ENCODE assay signal across 8 cellular contexts in the genomic region with DNA sequence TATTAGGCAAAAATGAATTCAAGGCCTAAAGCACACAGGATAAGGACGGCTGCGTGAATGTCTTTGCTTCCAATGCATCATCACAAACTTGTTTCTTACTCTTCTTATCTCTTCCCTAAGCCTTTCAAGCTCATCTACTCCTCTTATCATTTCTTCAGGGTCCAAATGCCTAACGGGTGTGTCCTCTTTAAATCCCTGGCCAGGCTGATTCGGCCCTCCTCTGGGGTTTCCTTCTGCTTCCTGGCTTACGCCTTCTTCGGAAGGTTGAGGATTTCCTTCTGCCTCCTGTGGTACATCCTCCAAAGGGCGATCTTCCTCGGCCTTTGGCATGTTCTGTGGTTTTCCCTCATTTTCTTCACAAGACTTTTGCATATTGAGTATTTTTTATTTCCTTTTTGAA. TPM values are rescaled to one million over a fixed set of nuclear protein-coding genes. Genes with fewer than 3 reads are reported as not detected.
A peak's percentile ranks its signal among the peaks of the same experiment; 100 is the strongest.
DNase-seq lines count a peak whose midpoint lies in the region; ATAC-seq and TF ChIP-seq lines count a peak whose summit lies in the region.

No MANE protein-coding gene starts in this region.

- WGBS in tibial nerve, 2 donors: 11 to 48% methylated on average over 8 of the region's 8 CpGs

- no peaks in the 10 kb centered on the region for H3K9me3 ChIP-seq in left lung
- H3K9me3 ChIP-seq in tibial nerve: no peaks in the 10 kb centered on the region

- no peak for TF ChIP-seq POLR2A in tibial nerve (IDR thresholded peaks at IDR 0.05)

- TF ChIP-seq EP300 in tibial nerve (IDR thresholded peaks at IDR 0.05): no peak

- TF ChIP-seq CTCF in brain (conservative IDR thresholded peaks at IDR 0.05) (no peak), left lung (IDR thresholded peaks at IDR 0.05) (no peak), tibial nerve (IDR thresholded peaks at IDR 0.05) (no peak)

- H3K4me1 Mint-ChIP-seq in T-helper 2 cell treated with Interferon-gamma antibody and Interleukin-4, amounts not matched to agents 5 μg/mL and 100 μg/mL, for 36 hours (ENCODE audit: low read depth): peaks cover 17% of the 10 kb centered on the region
- peaks cover 25% of the 10 kb centered on the region for H3K4me1 Mint-ChIP-seq in brain

- H3K4me3 Mint-ChIP-seq in T-helper 2 cell treated with Interferon-gamma antibody and Interleukin-4, amounts not matched to agents 5 μg/mL and 100 μg/mL, for 36 hours: peak overlapping the region; percentile 98
- H3K4me3 Mint-ChIP-seq in brain: peak overlapping the region; percentile 92 to 98 (median 96)

- H3K4me3 ChIP-seq in left lung: peak overlapping the region; percentile 35 to 55
- peak overlapping the region; percentile 24 to 64 (median 48) for H3K4me3 ChIP-seq in tibial nerve

- peaks cover 23% of the 10 kb centered on the region for H3K36me3 Mint-ChIP-seq in T-helper 2 cell treated with Interferon-gamma antibody and Interleukin-4, amounts not matched to agents 5 μg/mL and 100 μg/mL, for 36 hours (ENCODE audit: low read depth)
- no peaks in the 10 kb centered on the region for H3K36me3 Mint-ChIP-seq in brain

- H3K27me3 Mint-ChIP-seq in T-helper 2 cell treated with Interferon-gamma antibody and Interleukin-4, amounts not matched to agents 5 μg/mL and 100 μg/mL, for 36 hours (ENCODE audit: low read depth): peaks cover 6% of the 10 kb centered on the region
- H3K27me3 Mint-ChIP-seq in brain: peaks cover 9% of the 10 kb centered on the region

- no peaks in the 10 kb centered on the region for H3K36me3 ChIP-seq in left lung
- no peaks in the 10 kb centered on the region for H3K36me3 ChIP-seq in tibial nerve

- DNase-seq in T-helper 2 cell treated with Interferon-gamma antibody and Interleukin-4, amounts not matched to agents 5 μg/mL and 100 μg/mL, for 36 hours (ENCODE audit: low spot score): no peak
- DNase-seq in T-helper 2 cell: no peak
- DNase-seq in left lung: no peak
- no peak for DNase-seq in tibial nerve (ENCODE audit: low spot score in 2 of 2)
- DNase-seq in NCI-H1436 (lab: John Stamatoyannopoulos, UW): no peak
- DNase-seq in activated CD4-positive, alpha-beta T cell treated with anti-CD3 and anti-CD28 coated beads, Interleukin-2, amount 50 U/mL, for 4 hours: no peak

- H3K27ac ChIP-seq in left lung (peak overlapping the region; percentile 66 to 84), tibial nerve (peak overlapping the region; percentile 75 to 91 (median 82))

- H3K27me3 ChIP-seq in left lung (peaks cover 0 to 4% of the 10 kb centered on the region in 2 donors), tibial nerve (peaks cover 0 to 12% of the 10 kb centered on the region in 2 donors)

- intact Hi-C loops in left lung (cut with DNase I): no loop called here

- ATAC-seq in left lung (no peak), GM21390 (IDR thresholded peaks at IDR 0.05; ENCODE audit: unreplicated experiment) (no peak)

- H3K27ac Mint-ChIP-seq in T-helper 2 cell treated with Interferon-gamma antibody and Interleukin-4, amounts not matched to agents 5 μg/mL and 100 μg/mL, for 36 hours: peak overlapping the region; percentile 96
- H3K27ac Mint-ChIP-seq in brain: peak overlapping the region; percentile 95 to 99 (median 97)

- H3K4me1 ChIP-seq in left lung (peaks cover 0 to 6% of the 10 kb centered on the region in 2 donors), tibial nerve (peaks cover 0 to 8% (median 0%) of the 10 kb centered on the region in 4 donors)

- H3K9me3 Mint-ChIP-seq in T-helper 2 cell treated with Interferon-gamma antibody and Interleukin-4, amounts not matched to agents 5 μg/mL and 100 μg/mL, for 36 hours: no peaks in the 10 kb centered on the region
- H3K9me3 Mint-ChIP-seq in brain: peaks cover 0 to 8% (median 0%) of the 10 kb centered on the region in 5 experiments

RNA-seq across cellular contexts. Expression of gene TCEAL8, which starts 1.3 kb away (rescaled TPM):
- polyA plus RNA-seq in brain (ENCODE audit: insufficient read depth, low read depth, low replicate concordance): 47.4 TPM
- total RNA-seq in left lung (10 to 100 TPM; 51.7 to 51.8 TPM), tibial nerve (10 to 100 TPM; 39.9 to 69.1 (median 59.1) TPM)

RNA-seq across cellular contexts. Expression of gene TCEAL5, which starts 22.9 kb away (rescaled TPM):
- polyA plus RNA-seq in brain (ENCODE audit: insufficient read depth, low read depth, low replicate concordance): 38.4 TPM
- total RNA-seq in left lung: not detected
- total RNA-seq in tibial nerve: not detected

RNA-seq across cellular contexts. Expression of gene BEX4, which starts 38.7 kb away (rescaled TPM):
- polyA plus RNA-seq in brain (ENCODE audit: insufficient read depth, low read depth, low replicate concordance): 133 TPM
- total RNA-seq in left lung (10 to 100 TPM; 28.8 to 33.5 TPM), tibial nerve (10 to 100 TPM; 25.3 to 39.3 (median 29.7) TPM)

RNA-seq across cellular contexts. Expression of gene BEX2, which starts 57.2 kb away (rescaled TPM):
- polyA plus RNA-seq in brain (ENCODE audit: insufficient read depth, low read depth, low replicate concordance): 206 TPM
- 10 to 100 TPM in 1 of 2 donors, 1 to 10 TPM in 1; 9.7 to 19.3 TPM for total RNA-seq in left lung
- 1 to 10 TPM in 2 of 4 donors, under 1 TPM in 1, not detected in 1; 0.87 to 4.8 (median 1.2) TPM for total RNA-seq in tibial nerve
